In the genomic region with DNA sequence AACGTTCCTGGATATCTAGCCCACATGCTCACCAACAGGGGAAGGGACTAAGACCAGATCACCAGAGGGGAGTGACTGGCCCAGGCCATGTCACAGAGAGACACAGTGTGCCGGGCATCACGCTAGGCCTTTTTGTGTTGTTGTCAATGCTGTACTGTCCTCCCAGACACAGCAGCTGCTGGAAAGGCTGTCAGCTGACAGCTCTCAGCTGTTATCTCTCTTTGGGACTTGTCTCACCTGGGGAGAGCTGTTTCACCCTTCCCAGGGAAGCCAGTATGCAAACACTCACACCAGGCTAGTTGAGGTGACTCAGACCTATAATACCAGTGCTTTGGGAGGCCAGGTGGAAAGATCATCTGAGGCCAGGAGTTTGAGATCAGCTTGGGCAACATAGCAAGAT, we compare ENCODE assay signal across 20 cellular contexts. TPM values are rescaled to one million over a fixed set of nuclear protein-coding genes. Genes with fewer than 3 reads are reported as not detected.
A peak's percentile ranks its signal among the peaks of the same experiment; 100 is the strongest.
DNase-seq lines count a peak whose midpoint lies in the region; ATAC-seq, FAIRE-seq and TF ChIP-seq lines count a peak whose summit lies in the region.
"Had no signal": no experiment of that assay in that cellular context is flagged by ENCODE, and none has a peak within 500 bp of the region (broad histone marks: within the 10 kb centered on the region; RNA-seq: fewer than 3 reads in every experiment).

No MANE protein-coding gene starts in this region.

- no peaks in the 10 kb centered on the region for H3K9me3 Mint-ChIP-seq in activated T-cell treated with anti-CD3 and anti-CD28 coated beads, Interleukin-2, amount 50 U/mL, for 24 hours
- H3K9me3 Mint-ChIP-seq: CD8-positive, alpha-beta T cell had no signal

- intact Hi-C loops in sigmoid colon (cut with DNase I): loop anchor here (10.0 kb wide), 1 partner anchor 578 kb away; no protein-coding TSS in a partner anchor

- no peak for FAIRE-seq in RCC 7860 (lab: Jason Lieb, UNC)
- FAIRE-seq: GM12891, GM18507 had no signal

- H3K4me1 Mint-ChIP-seq in activated T-cell treated with anti-CD3 and anti-CD28 coated beads, Interleukin-2, amount 50 U/mL, for 24 hours (ENCODE audit: low read depth): peaks cover 30% of the 10 kb centered on the region

- H3K36me3 Mint-ChIP-seq in activated T-cell treated with anti-CD3 and anti-CD28 coated beads, Interleukin-2, amount 50 U/mL, for 24 hours (ENCODE audit: low read depth): no peaks in the 10 kb centered on the region
- H3K36me3 Mint-ChIP-seq: CD8-positive, alpha-beta T cell had no signal

- no peak overlapping the region for H3K4me3 Mint-ChIP-seq in activated T-cell treated with anti-CD3 and anti-CD28 coated beads, Interleukin-2, amount 50 U/mL, for 24 hours
- H3K4me3 Mint-ChIP-seq: CD8-positive, alpha-beta T cell had no signal

- TF ChIP-seq EP300 in sigmoid colon (IDR thresholded peaks at IDR 0.05): no peak
- no peak for TF ChIP-seq EP300 in upper lobe of left lung (IDR thresholded peaks at IDR 0.05)

- peaks cover 14% of the 10 kb centered on the region for H3K4me1 ChIP-seq in foreskin keratinocyte
- no peaks in the 10 kb centered on the region for H3K4me1 ChIP-seq in sigmoid colon
- peaks cover 0 to 9% (median 7%) of the 10 kb centered on the region in 4 donors for H3K4me1 ChIP-seq in upper lobe of left lung
- H3K4me1 ChIP-seq: BLaER1 had no signal

- TF ChIP-seq POLR2A in sigmoid colon (IDR thresholded peaks at IDR 0.05) (no peak), upper lobe of left lung (IDR thresholded peaks at IDR 0.05) (no peak)

- H3K27me3 Mint-ChIP-seq in activated T-cell treated with anti-CD3 and anti-CD28 coated beads, Interleukin-2, amount 50 U/mL, for 24 hours: no peaks in the 10 kb centered on the region

- H3K27ac Mint-ChIP-seq in activated T-cell treated with anti-CD3 and anti-CD28 coated beads, Interleukin-2, amount 50 U/mL, for 24 hours: no peak overlapping the region
- H3K27ac Mint-ChIP-seq: CD8-positive, alpha-beta T cell had no signal

- H3K27ac ChIP-seq in foreskin keratinocyte: no peak overlapping the region
- H3K27ac ChIP-seq in sigmoid colon: no peak overlapping the region
- H3K27ac ChIP-seq in upper lobe of left lung: no peak overlapping the region
- H3K27ac ChIP-seq: BLaER1, GM23248 had no signal

- TF ChIP-seq CTCF in foreskin keratinocyte (conservative IDR thresholded peaks at IDR 0.05): no peak
- TF ChIP-seq CTCF in sigmoid colon (IDR thresholded peaks at IDR 0.05): no peak
- TF ChIP-seq CTCF in upper lobe of left lung (IDR thresholded peaks at IDR 0.05): no peak

- H3K36me3 ChIP-seq in sigmoid colon (no peaks in the 10 kb centered on the region), upper lobe of left lung (no peaks in the 10 kb centered on the region)
- H3K36me3 ChIP-seq: BLaER1 had no signal

- WGBS in sigmoid colon, 2 donors: 48 to 76% methylated on average over 3 of the region's 3 CpGs
- WGBS in upper lobe of left lung, 2 donors: 60 to 64% methylated on average over 3 of the region's 3 CpGs

- peak; percentile 28 for DNase-seq in activated T-cell treated with anti-CD3 and anti-CD28 coated beads, Interleukin-2, amount 50 U/mL, for 24 hours
- no peak for DNase-seq in activated T-cell treated with anti-CD3 and anti-CD28 coated beads, Interleukin-2, amount 50 U/mL, for 1 hour
- DNase-seq in M059J (ENCODE audit: low read depth): peak; percentile 40
- peak; percentile 40 to 48 for DNase-seq in foreskin keratinocyte
- DNase-seq in sigmoid colon: peak; percentile 20
- DNase-seq in activated CD8-positive, alpha-beta memory T cell treated with anti-CD3 and anti-CD28 coated beads, Interleukin-2, amount 50 U/mL, for 48 hours: no peak
- no peak for DNase-seq in RCC 7860 (ENCODE audit: low spot score)
- DNase-seq in upper lobe of left lung: no peak
- DNase-seq: 8988T; CD8-positive, alpha-beta T cell; DND-41; GF-D8; NCI-H1436; NCI-H2081; NCI-H510A had no signal

- H3K27me3 ChIP-seq in foreskin keratinocyte (no peaks in the 10 kb centered on the region), sigmoid colon (no peaks in the 10 kb centered on the region), upper lobe of left lung (no peaks in the 10 kb centered on the region)
- H3K27me3 ChIP-seq: BLaER1 had no signal

- no peak overlapping the region for H3K4me3 ChIP-seq in sigmoid colon
- H3K4me3 ChIP-seq in upper lobe of left lung: no peak overlapping the region
- H3K4me3 ChIP-seq: BLaER1, GM23248 had no signal

- H3K9me3 ChIP-seq in sigmoid colon (no peaks in the 10 kb centered on the region), upper lobe of left lung (no peaks in the 10 kb centered on the region)
- H3K9me3 ChIP-seq: BLaER1 had no signal

- ATAC-seq in foreskin keratinocyte (peak; percentile 73), upper lobe of left lung (ENCODE audit: low FRiP score in 2 of 2) (no peak)
- ATAC-seq: CD8-positive, alpha-beta T cell; Right ventricle myocardium inferior had no signal

RNA-seq across cellular contexts. Expression of a gene that starts 19.4 kb away (rescaled TPM):
- total RNA-seq in M059J (2014; rRNA removed; shearing (Covaris generic)): 0.05 TPM in 1 of 2 replicates, not detected in the other
- not detected in 2 replicates for total RNA-seq in foreskin keratinocyte
- polyA plus RNA-seq in foreskin keratinocyte: not detected in 2 replicates
- not detected for total RNA-seq in sigmoid colon
- polyA plus RNA-seq in sigmoid colon: under 1 TPM in 2 of 3 donors, not detected in 1; under 0.01 to 0.03 TPM
- total RNA-seq in upper lobe of left lung: under 1 TPM in 4 of 6 donors, not detected in 2; 0.10 to 0.61 (median 0.20) TPM
- total RNA-seq: GM23248 had no signal
- polyA plus RNA-seq: GM23248 had no signal

RNA-seq across cellular contexts. Expression of a gene that starts 24.9 kb away (rescaled TPM):
- total RNA-seq in M059J (2014; rRNA removed; shearing (Covaris generic)): 13.3 and 17.8 TPM in 2 replicates
- 28.1 and 29.7 TPM in 2 replicates for total RNA-seq in foreskin keratinocyte
- polyA plus RNA-seq in foreskin keratinocyte: 33.1 and 34.5 TPM in 2 replicates
- total RNA-seq in sigmoid colon: 10 to 100 TPM in 3 of 4 donors, 1 to 10 TPM in 1; 6.6 to 16.8 (median 11.4) TPM
- 10 to 100 TPM in 1 of 3 donors, 1 to 10 TPM in 2; 3.0 to 12.3 (median 3.0) TPM for polyA plus RNA-seq in sigmoid colon
- 10 to 100 TPM in 5 of 6 donors, 1 to 10 TPM in 1; 6.7 to 14.6 (median 11.1) TPM for total RNA-seq in upper lobe of left lung

RNA-seq across cellular contexts. Expression of a gene that starts 27.1 kb away (rescaled TPM):
- not detected in 2 replicates for total RNA-seq in M059J (2014; rRNA removed; shearing (Covaris generic))
- total RNA-seq in foreskin keratinocyte (not detected in 2 replicates), sigmoid colon (not detected), upper lobe of left lung (not detected)
- polyA plus RNA-seq in foreskin keratinocyte (not detected in 2 replicates), sigmoid colon (not detected)
- total RNA-seq: CD8-positive, alpha-beta T cell; GM23248; Right ventricle myocardium inferior had no signal
- polyA plus RNA-seq: GM23248 had no signal

RNA-seq across cellular contexts. Expression of a gene that starts 45.6 kb away (rescaled TPM):
- not detected in 2 replicates for total RNA-seq in M059J (2014; rRNA removed; shearing (Covaris generic))
- not detected in 2 replicates for total RNA-seq in foreskin keratinocyte
- not detected in 2 replicates for polyA plus RNA-seq in foreskin keratinocyte
- not detected for total RNA-seq in sigmoid colon
- polyA plus RNA-seq in sigmoid colon: not detected
- total RNA-seq in upper lobe of left lung: not detected
- total RNA-seq: CD8-positive, alpha-beta T cell; GM23248; Right ventricle myocardium inferior had no signal
- polyA plus RNA-seq: GM23248 had no signal

RNA-seq across cellular contexts. Expression of a gene that starts 47.4 kb away (rescaled TPM):
- total RNA-seq in M059J (2014; rRNA removed; shearing (Covaris generic)): 8.4 and 10.0 TPM in 2 replicates
- total RNA-seq in foreskin keratinocyte (9.6 and 11.0 TPM in 2 replicates), sigmoid colon (10 to 100 TPM in 1 of 4 donors, 1 to 10 TPM in 3; 4.3 to 12.6 (median 7.9) TPM), upper lobe of left lung (10 to 100 TPM in 2 of 6 donors, 1 to 10 TPM in 4; 3.5 to 14.7 (median 7.5) TPM)
- polyA plus RNA-seq in foreskin keratinocyte (5.8 and 7.2 TPM in 2 replicates), sigmoid colon (1 to 10 TPM; 2.8 to 9.7 (median 4.2) TPM)

Comparison
In these comparisons a context has a peak if more than half of its experiments do, and no peak if none do; other contexts are left out.
1. DNase-seq: peak in activated T-cell treated with anti-CD3 and anti-CD28 coated beads, Interleukin-2, amount 50 U/mL, for 24 hours (single experiment), M059J (single experiment), foreskin keratinocyte (2 of 2) and sigmoid colon (single experiment); none in activated T-cell treated with anti-CD3 and anti-CD28 coated beads, Interleukin-2, amount 50 U/mL, for 1 hour (single experiment), activated CD8-positive, alpha-beta memory T cell treated with anti-CD3 and anti-CD28 coated beads, Interleukin-2, amount 50 U/mL, for 48 hours (single experiment), RCC 7860 (single experiment) and upper lobe of left lung (0 of 2).